In the genomic region with DNA sequence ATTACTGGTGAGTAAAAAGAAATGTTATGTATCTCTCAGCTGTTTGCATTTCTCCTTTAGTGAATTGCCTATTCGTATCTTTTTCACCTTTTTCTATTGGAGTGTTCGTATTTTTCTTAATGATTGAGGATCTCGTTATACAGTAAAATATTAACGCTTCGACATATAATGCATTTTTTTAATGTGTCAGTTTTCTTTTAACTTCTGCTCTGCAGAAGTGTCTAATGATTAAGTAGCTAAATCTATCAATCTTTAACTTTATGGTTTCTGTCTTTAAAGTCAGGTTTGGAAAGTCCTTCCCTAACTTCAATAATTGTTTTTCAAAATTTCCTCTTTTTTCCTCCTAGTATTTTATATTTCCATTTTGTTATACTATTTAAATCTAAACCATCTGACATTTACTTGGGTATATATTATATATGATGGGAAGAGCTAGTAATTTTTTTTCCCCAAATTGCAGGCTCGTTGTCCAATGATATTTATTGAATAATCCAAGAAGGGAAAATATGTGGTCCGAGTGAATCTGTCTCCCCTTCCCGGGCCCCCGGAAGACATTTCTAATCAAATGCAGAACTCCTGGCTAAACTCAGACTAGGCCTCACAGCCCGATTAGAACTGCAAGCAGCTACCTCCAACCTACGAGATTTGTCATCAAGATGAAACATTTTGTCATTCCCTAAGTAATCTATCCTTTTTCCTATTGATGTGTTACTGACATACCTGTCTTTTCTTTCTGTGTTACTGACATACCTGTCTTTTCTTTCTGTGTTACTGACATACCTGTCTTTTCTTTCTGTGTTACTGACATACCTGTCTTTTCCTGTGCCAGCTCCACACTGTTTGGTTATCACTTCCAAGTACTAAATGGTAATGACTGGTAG, we compare ENCODE assay signal across 8 cellular contexts. TPM values are rescaled to one million over a fixed set of nuclear protein-coding genes. Genes with fewer than 3 reads are reported as not detected.
DNase-seq lines count a peak whose midpoint lies in the region; ATAC-seq and TF ChIP-seq lines count a peak whose summit lies in the region.

No MANE protein-coding gene starts in this region.

- H3K4me1 Mint-ChIP-seq in T-helper 17 cell, result peaks cover 30% of the 10 kb centered on the region
- H3K4me1 Mint-ChIP-seq in progenitor cell of endocrine pancreas (ENCODE audit: low read depth), result peaks cover 32% of the 10 kb centered on the region

- no peaks in the 10 kb centered on the region for H3K36me3 ChIP-seq in MG63

- H3K27ac Mint-ChIP-seq in T-helper 17 cell (peak overlapping the region; percentile 99), progenitor cell of endocrine pancreas (peak overlapping the region; percentile 89)

- ATAC-seq in T-helper 17 cell, result no peak
- no peak for ATAC-seq in HG03565 (IDR thresholded peaks at IDR 0.05; ENCODE audit: unreplicated experiment)

- H3K27me3 Mint-ChIP-seq in T-helper 17 cell (no peaks in the 10 kb centered on the region), progenitor cell of endocrine pancreas (no peaks in the 10 kb centered on the region)

- no peaks in the 10 kb centered on the region for H3K9me3 Mint-ChIP-seq in progenitor cell of endocrine pancreas (ENCODE audit: low read depth)

- H3K4me3 Mint-ChIP-seq in T-helper 17 cell, result peak overlapping the region; percentile 81
- H3K4me3 Mint-ChIP-seq in progenitor cell of endocrine pancreas (ENCODE audit: low read depth), result peak overlapping the region; percentile 65

- no peak overlapping the region for H3K4me3 ChIP-seq in MG63

- H3K27me3 ChIP-seq in MG63, result no peaks in the 10 kb centered on the region

- H3K36me3 Mint-ChIP-seq in T-helper 17 cell (ENCODE audit: low read depth) (no peaks in the 10 kb centered on the region), progenitor cell of endocrine pancreas (ENCODE audit: insufficient read depth) (no peaks in the 10 kb centered on the region)

- H3K9me3 ChIP-seq in T-helper 17 cell (ENCODE audit: control insufficient read depth, low read length, poor library complexity, severe bottlenecking) (no peaks in the 10 kb centered on the region), MG63 (no peaks in the 10 kb centered on the region)

- TF ChIP-seq CTCF in progenitor cell of endocrine pancreas (IDR thresholded peaks at IDR 0.05; ENCODE audit: unreplicated experiment), result no peak

- DNase-seq in stimulated activated CD4-positive, alpha-beta T cell treated with anti-CD3 and anti-CD28 coated beads, Interleukin-15, amount 100 ng/mL, for 24 hours, result peak; percentile 57
- no peak for DNase-seq in stimulated activated CD4-positive, alpha-beta T cell treated with anti-CD3 and anti-CD28 coated beads, Interleukin-12 subunit alpha, Interleukin-12 subunit beta, amount 100 ng/mL, for 4 hours
- no peak for DNase-seq in T-helper 17 cell
- DNase-seq in epidermal melanocyte (ENCODE audit: insufficient read length, low spot score), result peak; percentile 37
- no peak for DNase-seq in progenitor cell of endocrine pancreas (ENCODE audit: low spot score, unreplicated experiment)
- DNase-seq in DMS153 (lab: John Stamatoyannopoulos, UW), result no peak
- DNase-seq in MG63, result no peak

RNA-seq across cellular contexts. Expression of gene PCBP1, which starts 17.2 kb away (rescaled TPM):
- total RNA-seq in T-helper 17 cell, result 100 to 1,000 TPM; 334 to 345 TPM
- total RNA-seq in progenitor cell of endocrine pancreas, result 295 and 305 TPM in 2 replicates
- total RNA-seq in MG63 (2014; rRNA removed; shearing (Covaris generic); ENCODE audit: low replicate concordance), result 92.9 and 104 TPM in 2 replicates

Comparison
In these comparisons a context has a peak if more than half of its experiments do, and no peak if none do; other contexts are left out.
1. DNase-seq: peak in stimulated activated CD4-positive, alpha-beta T cell treated with anti-CD3 and anti-CD28 coated beads, Interleukin-15, amount 100 ng/mL, for 24 hours (single experiment) and epidermal melanocyte (single experiment); none in stimulated activated CD4-positive, alpha-beta T cell treated with anti-CD3 and anti-CD28 coated beads, Interleukin-12 subunit alpha, Interleukin-12 subunit beta, amount 100 ng/mL, for 4 hours (single experiment), T-helper 17 cell (0 of 3), progenitor cell of endocrine pancreas (single experiment), DMS153 (single experiment) and MG63 (single experiment).